In genomic region chr6:168877821-168878282, GRCh38 we compare ENCODE assay signal across 1 cellular context.
TF ChIP-seq lines count a peak whose summit lies in the region.

No MANE protein-coding gene starts in this region.

TF ChIP-seq in A549, 52 proteins besides CTCF, POLR2A, EP300 and RAD21 (continued from another document):
- TF ChIP-seq REST (IDR thresholded peaks at IDR 0.05) (no peak), EHMT2 (IDR thresholded peaks at IDR 0.05; ENCODE audit: low read depth) (no peak), ZSCAN20 (CRISPR knock-in tag; IDR thresholded peaks at IDR 0.05) (no peak), BCL3 (IDR thresholded peaks at IDR 0.05) (no peak), FOXS1 (CRISPR knock-in tag; IDR thresholded peaks at IDR 0.05) (no peak), PBX3 (IDR thresholded peaks at IDR 0.05) (no peak)
